Comparison of ENCODE assay signal across 2 cellular contexts in genomic region chr2:99345446-99345845, GRCh38. TPM values are rescaled to one million over a fixed set of nuclear protein-coding genes. Genes with fewer than 3 reads are reported as not detected.
"Had no signal": no experiment of that assay in that cellular context is flagged by ENCODE, and none has a peak within 500 bp of the region (broad histone marks: within the 10 kb centered on the region; RNA-seq: fewer than 3 reads in every experiment).

No MANE protein-coding gene starts in this region.

RNA-seq across cellular contexts. Expression of gene LYG1, which starts 44.4 kb away (rescaled TPM):
- total RNA-seq: HT1080, IMR-90 had no signal
